19 cellular contexts compared by ENCODE assay signal in genomic region chr6:139142267-139142666, GRCh38. TPM values are rescaled to one million over a fixed set of nuclear protein-coding genes. Genes with fewer than 3 reads are reported as not detected.
DNase-seq lines count a peak whose midpoint lies in the region; ATAC-seq, FAIRE-seq and TF ChIP-seq lines count a peak whose summit lies in the region.
"Had no signal": no experiment of that assay in that cellular context is flagged by ENCODE, and none has a peak within 500 bp of the region (broad histone marks: within the 10 kb centered on the region; RNA-seq: fewer than 3 reads in every experiment).

No MANE protein-coding gene starts in this region.

- TF ChIP-seq RAD21 in HepG2 (CRISPR knock-in tag; IDR thresholded peaks at IDR 0.05) = no peak

- H3K36me3 ChIP-seq in CD4-positive, alpha-beta memory T cell (ENCODE audit: insufficient read depth, low read length) = peaks cover 4% of the 10 kb centered on the region
- no peaks in the 10 kb centered on the region for H3K36me3 ChIP-seq in HepG2 (replicated peaks in 1 of 2; ENCODE audit: control insufficient read depth in 1 of 2, insufficient read depth in 2 of 2, low read length in 2 of 2)

- H3K4me3 Mint-ChIP-seq in activated CD8-positive, alpha-beta memory T cell treated with anti-CD3 and anti-CD28 coated beads, Interleukin-2, amount 10 ng/mL, durations not matched to agents 7 days and 5 days = no peak overlapping the region
- peak overlapping the region; percentile 32 to 90 (median 71) for H3K4me3 Mint-ChIP-seq in CD4-positive, alpha-beta memory T cell
- H3K4me3 Mint-ChIP-seq in activated T-helper 17 cell treated with anti-CD3 and anti-CD28 coated beads, Interleukin-2, amount 50 U/mL, for 72 hours = peak overlapping the region; percentile 97
- H3K4me3 Mint-ChIP-seq in naive thymus-derived CD8-positive, alpha-beta T cell = peak overlapping the region; percentile 33 to 80 (median 51)
- H3K4me3 Mint-ChIP-seq: HFFc6 had no signal

- peaks cover 95% of the 10 kb centered on the region for H3K4me1 ChIP-seq in CD4-positive, alpha-beta memory T cell (ENCODE audit: insufficient read depth, low read length)
- H3K4me1 ChIP-seq in HepG2 (ENCODE audit: insufficient read depth, low read length) = no peaks in the 10 kb centered on the region
- H3K4me1 ChIP-seq: A549 had no signal

- H3K9me3 ChIP-seq in CD4-positive, alpha-beta memory T cell (ENCODE audit: control insufficient read depth in 1 of 2, low read length in 2 of 2) = no peaks in the 10 kb centered on the region
- H3K9me3 ChIP-seq in HepG2 (ENCODE audit: low read length) = no peaks in the 10 kb centered on the region
- H3K9me3 ChIP-seq: A549 had no signal

- no peak for FAIRE-seq in HepG2 (lab: Jason Lieb, UNC)
- FAIRE-seq: A549, H54 had no signal

- no peak for TF ChIP-seq CTCF in HepG2 (CRISPR knock-in tag; IDR thresholded peaks at IDR 0.05)

- WGBS in HepG2 (ENCODE audit: low lambda C conversion rate) = 74% methylated on average over 3 of the region's 3 CpGs

- H3K9ac ChIP-seq in HepG2 (ENCODE audit: insufficient read depth, low read depth, low read length) = no peak overlapping the region

- POLR2A ChIA-PET in CD4-positive, alpha-beta memory T cell (lab: Charles Lee; ENCODE audit: partially characterized antibody) = interaction anchor here (0.9 to 6.4 kb wide), 9 partner anchors 9 to 369 kb away, joined by 3 to 169 read pairs (median 4); partner anchors contain the start of genes CCDC28A and HECA
- POLR2A ChIA-PET in naive thymus-derived CD8-positive, alpha-beta T cell (lab: Charles Lee) = interaction anchor here (0.7 to 5.1 kb wide), 4 partner anchors 20 to 232 kb away, joined by 4 to 55 read pairs (median 5); partner anchors contain the start of gene CITED2
- POLR2A ChIA-PET in HepG2 (lab: Yijun Ruan, JAX) = no interaction called here

- no peak for TF ChIP-seq EP300 in HepG2 (IDR thresholded peaks at IDR 0.05; ENCODE audit: low read depth in 2 of 2, low read length in 2 of 2)
- TF ChIP-seq EP300 in HepG2 (CRISPR knock-in tag; IDR thresholded peaks at IDR 0.05; ENCODE audit: borderline replicate concordance) = no peak

- no peak overlapping the region for H2AFZ ChIP-seq in HepG2 (ENCODE audit: low read length)

- no TSS peak for BruUV-seq in HepG2 (replicated peaks; lab: Mats Ljungman, UMichigan)

- H3K9me3 Mint-ChIP-seq in activated CD8-positive, alpha-beta memory T cell treated with anti-CD3 and anti-CD28 coated beads, Interleukin-2, amount 10 ng/mL, durations not matched to agents 7 days and 5 days (ENCODE audit: low read depth) = no peaks in the 10 kb centered on the region
- no peaks in the 10 kb centered on the region for H3K9me3 Mint-ChIP-seq in CD4-positive, alpha-beta memory T cell
- H3K9me3 Mint-ChIP-seq in activated T-helper 17 cell treated with anti-CD3 and anti-CD28 coated beads, Interleukin-2, amount 50 U/mL, for 72 hours = no peaks in the 10 kb centered on the region
- peaks cover 0 to under 1% (median 0%) of the 10 kb centered on the region in 9 donors for H3K9me3 Mint-ChIP-seq in naive thymus-derived CD8-positive, alpha-beta T cell
- H3K9me3 Mint-ChIP-seq: HFFc6, IgD-negative memory B cell had no signal

- in situ Hi-C loops in HepG2 (cut with HindIII; ENCODE audit: extremely low pct_ligation_motif_present, low pct_unique_long_range_greater_than_20kb) = no loop called here

- no peak overlapping the region for H3K27ac ChIP-seq in CD4-positive, alpha-beta memory T cell (ENCODE audit: low read depth, low read length)
- no peak overlapping the region for H3K27ac ChIP-seq in HepG2 (ENCODE audit: extremely low read length, insufficient read depth, low read length)
- H3K27ac ChIP-seq: A549 had no signal

- H3K36me3 Mint-ChIP-seq in activated CD8-positive, alpha-beta memory T cell treated with anti-CD3 and anti-CD28 coated beads, Interleukin-2, amount 10 ng/mL, durations not matched to agents 7 days and 5 days = peaks cover 32% of the 10 kb centered on the region
- H3K36me3 Mint-ChIP-seq in CD4-positive, alpha-beta memory T cell = peaks cover 18 to 31% of the 10 kb centered on the region in 2 donors
- peaks cover 95% of the 10 kb centered on the region for H3K36me3 Mint-ChIP-seq in activated T-helper 17 cell treated with anti-CD3 and anti-CD28 coated beads, Interleukin-2, amount 50 U/mL, for 72 hours (ENCODE audit: low read depth)
- peaks cover 7 to 33% (median 13%) of the 10 kb centered on the region in 3 donors for H3K36me3 Mint-ChIP-seq in naive thymus-derived CD8-positive, alpha-beta T cell

- no peaks in the 10 kb centered on the region for H3K79me2 ChIP-seq in HepG2 (ENCODE audit: insufficient read depth, low read length)

- H3K27me3 Mint-ChIP-seq in activated CD8-positive, alpha-beta memory T cell treated with anti-CD3 and anti-CD28 coated beads, Interleukin-2, amount 10 ng/mL, durations not matched to agents 7 days and 5 days = no peaks in the 10 kb centered on the region
- H3K27me3 Mint-ChIP-seq in CD4-positive, alpha-beta memory T cell = no peaks in the 10 kb centered on the region
- H3K27me3 Mint-ChIP-seq in activated T-helper 17 cell treated with anti-CD3 and anti-CD28 coated beads, Interleukin-2, amount 50 U/mL, for 72 hours = no peaks in the 10 kb centered on the region
- H3K27me3 Mint-ChIP-seq in naive thymus-derived CD8-positive, alpha-beta T cell = no peaks in the 10 kb centered on the region
- H3K27me3 Mint-ChIP-seq: IgD-negative memory B cell had no signal

- CTCF ChIA-PET in activated CD8-positive, alpha-beta memory T cell treated with anti-CD3 and anti-CD28 coated beads, Interleukin-2, amount 10 ng/mL, durations not matched to agents 7 days and 5 days (lab: Charles Lee) = interaction anchor here (1.0 kb wide), 1 partner anchor 10 kb away, joined by 3 read pairs; no protein-coding TSS in a partner anchor
- CTCF ChIA-PET in CD4-positive, alpha-beta memory T cell (lab: Charles Lee; ENCODE audit: partially characterized antibody) = interaction anchor here (0.7 to 3.9 kb wide), 6 partner anchors 10 to 222 kb away, joined by 3 to 30 read pairs (median 4); no protein-coding TSS in a partner anchor
- CTCF ChIA-PET in HepG2 (lab: Yijun Ruan, JAX; ENCODE audit: low intra/inter-chr PET ratio, low total read pairs) = no interaction called here

- H3K27me3 ChIP-seq in CD4-positive, alpha-beta memory T cell (ENCODE audit: insufficient read depth, low read length) = no peaks in the 10 kb centered on the region
- H3K27me3 ChIP-seq in HepG2 (ENCODE audit: control insufficient read depth in 1 of 2, insufficient read depth in 2 of 2, low read length in 2 of 2) = peaks cover 1 to 9% of the 10 kb centered on the region in 2 experiments; a peak in 2 of 5 replicates

- TF ChIP-seq POLR2A in HepG2 (IDR thresholded peaks at IDR 0.05; ENCODE audit: insufficient read depth in 1 of 2, low read depth in 2 of 2, low read length in 2 of 2) = no peak

- peaks cover 79% of the 10 kb centered on the region for H3K4me1 Mint-ChIP-seq in activated CD8-positive, alpha-beta memory T cell treated with anti-CD3 and anti-CD28 coated beads, Interleukin-2, amount 10 ng/mL, durations not matched to agents 7 days and 5 days
- peaks cover 62 to 89% (median 75%) of the 10 kb centered on the region in 4 donors for H3K4me1 Mint-ChIP-seq in CD4-positive, alpha-beta memory T cell
- H3K4me1 Mint-ChIP-seq in activated T-helper 17 cell treated with anti-CD3 and anti-CD28 coated beads, Interleukin-2, amount 50 U/mL, for 72 hours = peaks cover 63% of the 10 kb centered on the region
- H3K4me1 Mint-ChIP-seq in naive thymus-derived CD8-positive, alpha-beta T cell = peaks cover 39 to 96% (median 84%) of the 10 kb centered on the region in 4 donors

- peak overlapping the region in 1 of 2 donors; percentile 16 for H3K4me3 ChIP-seq in CD4-positive, alpha-beta memory T cell (ENCODE audit: low read length in 2 of 2)
- no peak overlapping the region for H3K4me3 ChIP-seq in HepG2 (replicated peaks in 1 of 3; ENCODE audit: insufficient read depth in 1 of 3, low read depth in 2 of 3, low read length in 3 of 3)
- H3K4me3 ChIP-seq: A549 had no signal

- intact Hi-C loops in CD4-positive, alpha-beta memory T cell (cut with micrococcal nuclease) = no loop called here
- intact Hi-C loops in HepG2 (cut with micrococcal nuclease; ENCODE audit: unreplicated experiment) = no loop called here

- peak overlapping the region; percentile 89 for H3K27ac Mint-ChIP-seq in activated CD8-positive, alpha-beta memory T cell treated with anti-CD3 and anti-CD28 coated beads, Interleukin-2, amount 10 ng/mL, durations not matched to agents 7 days and 5 days
- peak overlapping the region in 5 of 7 donors; percentile 28 to 86 (median 68) for H3K27ac Mint-ChIP-seq in CD4-positive, alpha-beta memory T cell
- H3K27ac Mint-ChIP-seq in activated T-helper 17 cell treated with anti-CD3 and anti-CD28 coated beads, Interleukin-2, amount 50 U/mL, for 72 hours = peak overlapping the region; percentile 97
- peak overlapping the region in 9 of 10 donors; percentile 27 to 88 (median 71) for H3K27ac Mint-ChIP-seq in naive thymus-derived CD8-positive, alpha-beta T cell
- H3K27ac Mint-ChIP-seq: HFFc6 had no signal

- no peaks in the 10 kb centered on the region for H4K20me1 ChIP-seq in HepG2 (ENCODE audit: insufficient read depth, low read length)

- no peak overlapping the region for H3K4me2 ChIP-seq in HepG2 (ENCODE audit: low read depth, low read length)
- H3K4me2 ChIP-seq: A549 had no signal

- no peak for ATAC-seq in activated CD8-positive, alpha-beta memory T cell treated with anti-CD3 and anti-CD28 coated beads, Interleukin-2, amount 10 ng/mL, durations not matched to agents 7 days and 5 days
- ATAC-seq in activated T-helper 17 cell treated with anti-CD3 and anti-CD28 coated beads, Interleukin-2, amount 50 U/mL, for 72 hours (replicated peaks) = no peak
- ATAC-seq in naive thymus-derived CD8-positive, alpha-beta T cell = no peak
- ATAC-seq in HepG2 (no peak), HG02938 (IDR thresholded peaks at IDR 0.05; ENCODE audit: unreplicated experiment) (no peak)
- ATAC-seq: A549 had no signal

- DNase-seq in activated CD8-positive, alpha-beta memory T cell treated with anti-CD3 and anti-CD28 coated beads, Interleukin-2, amount 10 ng/mL, durations not matched to agents 7 days and 5 days = no peak
- DNase-seq in activated CD8-positive, alpha-beta memory T cell treated with anti-CD3 and anti-CD28 coated beads, Interleukin-2, amount 50 U/mL, for 4 hours = no peak
- no peak for DNase-seq in CD4-positive, alpha-beta memory T cell
- DNase-seq in naive thymus-derived CD8-positive, alpha-beta T cell = no peak
- no peak for DNase-seq in HepG2 (ENCODE audit: low spot score)
- no peak for DNase-seq in Ammon's horn (ENCODE audit: low spot score)
- DNase-seq: C1 segment of cervical spinal cord, EL, HFFc6, Kasumi-1, MM.1S, NCI-H1092 treated with DMSO at 0.1 percent for 48 hours, NCI-H69, SHP77 had no signal

RNA-seq across cellular contexts. Expression of gene HECA, which starts 7.4 kb away (rescaled TPM):
- 10 to 100 TPM; 47.3 to 49.5 TPM for total RNA-seq in activated CD8-positive, alpha-beta memory T cell treated with anti-CD3 and anti-CD28 coated beads, Interleukin-2, amount 10 ng/mL, durations not matched to agents 7 days and 5 days
- total RNA-seq in CD4-positive, alpha-beta memory T cell = 100 to 1,000 TPM; 154 to 161 TPM
- 10 to 100 TPM in 1 of 2 donors, 1 to 10 TPM in 1; 5.4 to 12.1 TPM for polyA plus RNA-seq in CD4-positive, alpha-beta memory T cell
- total RNA-seq in activated T-helper 17 cell treated with anti-CD3 and anti-CD28 coated beads, Interleukin-2, amount 50 U/mL, for 72 hours = 10 to 100 TPM; 67.0 to 85.7 TPM
- 100 to 1,000 TPM; 154 to 159 TPM for total RNA-seq in naive thymus-derived CD8-positive, alpha-beta T cell
- polyA plus RNA-seq in naive thymus-derived CD8-positive, alpha-beta T cell = 1 to 10 TPM; 4.6 to 8.5 (median 5.5) TPM
- total RNA-seq in HepG2 (2016; rRNA removed; fragmentation: Illumina TruSeq; extraction: Trizol) = 0.15 and 0.18 TPM in 2 replicates
- total RNA-seq in HepG2 (2016; cell fraction: cytosol; rRNA removed; fragmentation: Illumina TruSeq; extraction: Trizol; ENCODE audit: low read depth) = 0.10 TPM in 1 of 2 replicates, not detected in the other
- total RNA-seq in HepG2 (2016; cell fraction: insoluble cytoplasmic fraction; rRNA removed; fragmentation: Illumina TruSeq; extraction: Trizol) = 0.13 and 0.17 TPM in 2 replicates
- total RNA-seq in HepG2 (2016; cell fraction: membrane; rRNA removed; fragmentation: Illumina TruSeq; extraction: Trizol) = 0.09 and 0.10 TPM in 2 replicates
- 0.13 and 0.16 TPM in 2 replicates for total RNA-seq in HepG2 (2016; cell fraction: nucleus; rRNA removed; fragmentation: Illumina TruSeq; extraction: Trizol)
- 0.49 and 0.68 TPM in 2 replicates for polyA plus RNA-seq in HepG2 (2011; rRNA removed)
- 0.25 and 0.47 TPM in 2 replicates for polyA plus RNA-seq in HepG2 (2011; cell fraction: cytosol; rRNA removed)
- 0.35 and 0.52 TPM in 2 replicates for polyA plus RNA-seq in HepG2 (2011; cell fraction: nucleus; rRNA removed)
- polyA plus RNA-seq in HepG2 (2012) = 0.87 and 1.8 TPM in 2 replicates
- polyA plus RNA-seq in HepG2 (2016; cell fraction: cytosol; fragmentation: Illumina TruSeq; extraction: Trizol; ENCODE audit: low read depth) = not detected in 2 replicates
- 0.13 and 0.22 TPM in 2 replicates for polyA plus RNA-seq in HepG2 (2016; cell fraction: insoluble cytoplasmic fraction; fragmentation: Illumina TruSeq; extraction: Trizol; ENCODE audit: low read depth)
- 0.03 and 0.08 TPM in 2 replicates for polyA plus RNA-seq in HepG2 (2016; cell fraction: membrane; fragmentation: Illumina TruSeq; extraction: Trizol; ENCODE audit: low read depth)
- polyA plus RNA-seq in HepG2 (2016; cell fraction: nucleus; fragmentation: Illumina TruSeq; extraction: Trizol; ENCODE audit: insufficient read depth, low read depth) = 0.12 and 0.15 TPM in 2 replicates
- polyA minus RNA-seq in HepG2 (2011; rRNA and poly(A)+ RNA removed; ENCODE audit: low replicate concordance) = 1.0 and 7.6 TPM in 2 replicates
- 0.70 and 1.2 TPM in 2 replicates for polyA minus RNA-seq in HepG2 (2011; cell fraction: cytosol; rRNA and poly(A)+ RNA removed)
- 0.77 and 1.4 TPM in 2 replicates for polyA minus RNA-seq in HepG2 (2011; cell fraction: nucleus; rRNA and poly(A)+ RNA removed)

Comparison
In these comparisons a context has a peak if more than half of its experiments do, and no peak if none do; other contexts are left out.
1. RNA of gene HECA, which starts 7.4 kb away (total RNA-seq): 154 to 161 TPM in CD4-positive, alpha-beta memory T cell, 154 to 159 TPM in naive thymus-derived CD8-positive, alpha-beta T cell, 67.0 to 85.7 TPM in activated T-helper 17 cell treated with anti-CD3 and anti-CD28 coated beads, Interleukin-2, amount 50 U/mL, for 72 hours and 47.3 to 49.5 TPM in activated CD8-positive, alpha-beta memory T cell treated with anti-CD3 and anti-CD28 coated beads, Interleukin-2, amount 10 ng/mL, durations not matched to agents 7 days and 5 days; 0.09 to 0.18 TPM in HepG2; every median in the first group is over 10 times any median in the second.
2. Peak in every context shown above with its lines, with median percentiles within 50 percentile points of each other: H3K27ac Mint-ChIP-seq.